In genomic region chr11:108793138-108793537, GRCh38 we compare ENCODE assay signal across 13 cellular contexts.
DNase-seq lines count a peak whose midpoint lies in the region; ATAC-seq and TF ChIP-seq lines count a peak whose summit lies in the region.
"Had no signal": no experiment of that assay in that cellular context is flagged by ENCODE, and none has a peak within 500 bp of the region (broad histone marks: within the 10 kb centered on the region; RNA-seq: fewer than 3 reads in every experiment).

No MANE protein-coding gene starts in this region.

- no peak overlapping the region for H3K4me3 ChIP-seq in cardiac muscle cell
- no peak overlapping the region for H3K4me3 ChIP-seq in right cardiac atrium (ENCODE audit: low read length)
- no peak overlapping the region for H3K4me3 ChIP-seq in upper lobe of left lung
- H3K4me3 ChIP-seq: BLaER1, GM23338 had no signal

- 81% methylated on average over 2 of the region's 2 CpGs for WGBS in right cardiac atrium
- 73 to 74% methylated on average over 2 of the region's 2 CpGs for WGBS in upper lobe of left lung, 2 donors

- no peak for ATAC-seq in right cardiac atrium
- no peak for ATAC-seq in upper lobe of left lung (ENCODE audit: low FRiP score in 2 of 2)
- ATAC-seq in HG03097 (IDR thresholded peaks at IDR 0.05; ENCODE audit: low FRiP score, unreplicated experiment): no peak
- ATAC-seq: GM23338 had no signal

- no peaks in the 10 kb centered on the region for H3K36me3 ChIP-seq in cardiac muscle cell
- H3K36me3 ChIP-seq in upper lobe of left lung: no peaks in the 10 kb centered on the region
- H3K36me3 ChIP-seq: BLaER1 had no signal

- H3K4me1 ChIP-seq in cardiac muscle cell (ENCODE audit: low read depth): peaks cover 22% of the 10 kb centered on the region
- H3K4me1 ChIP-seq in right cardiac atrium (ENCODE audit: control insufficient read depth, insufficient read depth, low read length): no peaks in the 10 kb centered on the region
- no peaks in the 10 kb centered on the region for H3K4me1 ChIP-seq in upper lobe of left lung

- H3K9me3 ChIP-seq in cardiac muscle cell (ENCODE audit: low read depth) (no peaks in the 10 kb centered on the region), right cardiac atrium (ENCODE audit: control insufficient read depth, low read length) (no peaks in the 10 kb centered on the region), upper lobe of left lung (no peaks in the 10 kb centered on the region)
- H3K9me3 ChIP-seq: BLaER1 had no signal

- DNase-seq in NCI-H146 (lab: John Stamatoyannopoulos, UW) (peak; percentile 29), NCI-H146 treated with DMSO at 0.1 percent for 48 hours (lab: John Stamatoyannopoulos, UW; ENCODE audit: unreplicated experiment) (no peak), cardiac muscle cell (ENCODE audit: low read depth in 1 of 2, low spot score in 1 of 2) (no peak), right cardiac atrium (no peak), NCI-H526 treated with DMSO at 0.1 percent for 48 hours (lab: John Stamatoyannopoulos, UW) (peak; percentile 69), upper lobe of left lung (no peak)
- DNase-seq: 8988T; Calu3; CD4-positive, alpha-beta memory T cell; HCEC 1CT had no signal

- no peak for TF ChIP-seq POLR2A in upper lobe of left lung (IDR thresholded peaks at IDR 0.05)

- intact Hi-C loops in right cardiac atrium (cut with DNase I): no loop called here

- no peak for TF ChIP-seq CTCF in cardiac muscle cell (IDR thresholded peaks at IDR 0.05; ENCODE audit: low read depth, low read length)
- TF ChIP-seq CTCF in upper lobe of left lung (IDR thresholded peaks at IDR 0.05): no peak

- no peak for TF ChIP-seq EP300 in upper lobe of left lung (IDR thresholded peaks at IDR 0.05)

- H3K27me3 ChIP-seq in cardiac muscle cell (no peaks in the 10 kb centered on the region), right cardiac atrium (ENCODE audit: control insufficient read depth, insufficient read depth) (no peaks in the 10 kb centered on the region), upper lobe of left lung (no peaks in the 10 kb centered on the region)
- H3K27me3 ChIP-seq: BLaER1 had no signal

- peak overlapping the region; percentile 33 for H3K27ac ChIP-seq in cardiac muscle cell
- no peak overlapping the region for H3K27ac ChIP-seq in right cardiac atrium (ENCODE audit: low read length)
- H3K27ac ChIP-seq in upper lobe of left lung: no peak overlapping the region
- H3K27ac ChIP-seq: BLaER1 had no signal

Comparison
In these comparisons a context has a peak if more than half of its experiments do, and no peak if none do; other contexts are left out.
1. DNase-seq: peak in NCI-H146 (single experiment) and NCI-H526 treated with DMSO at 0.1 percent for 48 hours (single experiment); none in NCI-H146 treated with DMSO at 0.1 percent for 48 hours (single experiment), cardiac muscle cell (0 of 2), right cardiac atrium (0 of 3) and upper lobe of left lung (0 of 2).